ENCODE assay signal across 17 cellular contexts in genomic region chr2:170582313-170582712, GRCh38.
"Had no signal": no experiment of that assay in that cellular context is flagged by ENCODE, and none has a peak within 500 bp of the region (broad histone marks: within the 10 kb centered on the region; RNA-seq: fewer than 3 reads in every experiment).

No MANE protein-coding gene starts in this region.

- H3K27ac Mint-ChIP-seq: activated naive CD4-positive, alpha-beta T cell treated with anti-CD3 and anti-CD28 coated beads, Interleukin-2, amount 10 ng/mL, durations not matched to agents 7 days and 5 days; activated naive CD8-positive, alpha-beta T cell treated with anti-CD3 and anti-CD28 coated beads, Interleukin-2, amount 50 U/mL, for 24 hours; immature natural killer cell; naive thymus-derived CD8-positive, alpha-beta T cell; T-helper 1 cell treated with Interleukin-12 subunit alpha and Interleukin-12 subunit beta and Interleukin-4 antibody, amounts not matched to agents 30 μg/mL and 1 μg/mL, for 36 hours had no signal

- H3K4me3 ChIP-seq: colonic mucosa, upper lobe of right lung had no signal

- H3K36me3 Mint-ChIP-seq: activated naive CD4-positive, alpha-beta T cell treated with anti-CD3 and anti-CD28 coated beads, Interleukin-2, amount 10 ng/mL, durations not matched to agents 7 days and 5 days; immature natural killer cell; naive thymus-derived CD8-positive, alpha-beta T cell had no signal

- H3K27me3 ChIP-seq: brain microvascular endothelial cell, colonic mucosa, upper lobe of right lung had no signal

- H3K4me1 Mint-ChIP-seq: activated naive CD4-positive, alpha-beta T cell treated with anti-CD3 and anti-CD28 coated beads, Interleukin-2, amount 10 ng/mL, durations not matched to agents 7 days and 5 days; activated naive CD8-positive, alpha-beta T cell treated with anti-CD3 and anti-CD28 coated beads, Interleukin-2, amount 50 U/mL, for 24 hours; immature natural killer cell; naive thymus-derived CD8-positive, alpha-beta T cell had no signal

- H3K9me3 Mint-ChIP-seq: activated naive CD4-positive, alpha-beta T cell treated with anti-CD3 and anti-CD28 coated beads, Interleukin-2, amount 10 ng/mL, durations not matched to agents 7 days and 5 days; activated naive CD8-positive, alpha-beta T cell treated with anti-CD3 and anti-CD28 coated beads, Interleukin-2, amount 50 U/mL, for 24 hours; activated T-cell treated with anti-CD3 and anti-CD28 coated beads, Interleukin-2, amount 50 U/mL, for 4 hours; immature natural killer cell; naive thymus-derived CD8-positive, alpha-beta T cell; T-helper 1 cell treated with Interleukin-12 subunit alpha and Interleukin-12 subunit beta and Interleukin-4 antibody, amounts not matched to agents 30 μg/mL and 1 μg/mL, for 36 hours had no signal

- H3K36me3 ChIP-seq: brain microvascular endothelial cell, colonic mucosa, upper lobe of right lung, WERI-Rb-1 had no signal

- H3K27me3 Mint-ChIP-seq: activated naive CD8-positive, alpha-beta T cell treated with anti-CD3 and anti-CD28 coated beads, Interleukin-2, amount 50 U/mL, for 24 hours had no signal

- DNase-seq: activated CD4-positive, alpha-beta T cell treated with anti-CD3 and anti-CD28 coated beads, Interleukin-2, amount 50 U/mL, for 1 hour; activated CD8-positive, alpha-beta memory T cell treated with anti-CD3 and anti-CD28 coated beads, Interleukin-2, amount 50 U/mL, for 4 hours; activated naive CD4-positive, alpha-beta T cell treated with anti-CD3 and anti-CD28 coated beads, Interleukin-2, amount 10 ng/mL, durations not matched to agents 7 days and 5 days; activated naive CD8-positive, alpha-beta T cell treated with anti-CD3 and anti-CD28 coated beads, Interleukin-2, amount 50 U/mL, for 24 hours; activated T-cell treated with anti-CD3 and anti-CD28 coated beads, Interleukin-2, amount 50 U/mL, for 4 hours; brain microvascular endothelial cell; central memory CD4-positive, alpha-beta T cell; colonic mucosa; immature natural killer cell; left ventricle myocardium superior; naive thymus-derived CD8-positive, alpha-beta T cell; occipital lobe; stimulated activated CD8-positive, alpha-beta memory T cell treated with anti-CD3 and anti-CD28 coated beads, Interleukin-4, amount 100 ng/mL, for 48 hours; stimulated activated naive CD4-positive, alpha-beta T cell; upper lobe of right lung had no signal

- H3K4me3 Mint-ChIP-seq: activated naive CD4-positive, alpha-beta T cell treated with anti-CD3 and anti-CD28 coated beads, Interleukin-2, amount 10 ng/mL, durations not matched to agents 7 days and 5 days; activated naive CD8-positive, alpha-beta T cell treated with anti-CD3 and anti-CD28 coated beads, Interleukin-2, amount 50 U/mL, for 24 hours; activated T-cell treated with anti-CD3 and anti-CD28 coated beads, Interleukin-2, amount 50 U/mL, for 4 hours; immature natural killer cell; naive thymus-derived CD8-positive, alpha-beta T cell; T-helper 1 cell treated with Interleukin-12 subunit alpha and Interleukin-12 subunit beta and Interleukin-4 antibody, amounts not matched to agents 30 μg/mL and 1 μg/mL, for 36 hours had no signal

- H3K27ac ChIP-seq: brain microvascular endothelial cell, colonic mucosa, upper lobe of right lung, WERI-Rb-1 had no signal

- ATAC-seq: activated naive CD8-positive, alpha-beta T cell treated with anti-CD3 and anti-CD28 coated beads, Interleukin-2, amount 50 U/mL, for 24 hours; activated T-cell treated with anti-CD3 and anti-CD28 coated beads, Interleukin-2, amount 50 U/mL, for 4 hours; left ventricle myocardium superior; naive thymus-derived CD8-positive, alpha-beta T cell; upper lobe of right lung had no signal

- H3K4me1 ChIP-seq: colonic mucosa, upper lobe of right lung had no signal
